In the genomic region with DNA sequence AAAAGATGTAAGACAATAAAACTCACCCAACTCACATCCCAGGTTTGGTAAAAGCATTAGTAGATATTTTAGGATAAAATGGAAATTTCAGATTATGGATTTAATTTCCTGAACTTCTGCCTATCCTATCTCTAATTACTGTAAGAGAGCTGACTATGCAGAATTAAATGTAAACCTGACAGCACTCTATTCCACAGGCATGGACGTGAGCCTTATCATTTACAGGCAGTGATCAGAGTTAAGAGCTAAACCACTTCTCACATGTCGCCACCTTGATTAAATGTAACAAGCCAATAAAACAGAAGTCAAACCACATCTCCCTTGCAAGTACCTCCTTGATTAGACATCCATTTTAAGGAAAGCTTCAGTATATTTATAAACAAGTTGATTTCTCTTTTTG, we compare ENCODE assay signal across 1 cellular context.
TF ChIP-seq lines count a peak whose summit lies in the region.

No MANE protein-coding gene starts in this region.

TF ChIP-seq in WTC11, 78 proteins besides CTCF, POLR2A, EP300 and RAD21 (continued from another document):
- TF ChIP-seq, protein P1, sequence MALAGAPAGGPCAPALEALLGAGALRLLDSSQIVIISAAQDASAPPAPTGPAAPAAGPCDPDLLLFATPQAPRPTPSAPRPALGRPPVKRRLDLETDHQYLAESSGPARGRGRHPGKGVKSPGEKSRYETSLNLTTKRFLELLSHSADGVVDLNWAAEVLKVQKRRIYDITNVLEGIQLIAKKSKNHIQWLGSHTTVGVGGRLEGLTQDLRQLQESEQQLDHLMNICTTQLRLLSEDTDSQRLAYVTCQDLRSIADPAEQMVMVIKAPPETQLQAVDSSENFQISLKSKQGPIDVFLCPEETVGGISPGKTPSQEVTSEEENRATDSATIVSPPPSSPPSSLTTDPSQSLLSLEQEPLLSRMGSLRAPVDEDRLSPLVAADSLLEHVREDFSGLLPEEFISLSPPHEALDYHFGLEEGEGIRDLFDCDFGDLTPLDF (CRISPR knock-in tag; IDR thresholded peaks at IDR 0.05) = no peak
- TF ChIP-seq, protein P2, sequence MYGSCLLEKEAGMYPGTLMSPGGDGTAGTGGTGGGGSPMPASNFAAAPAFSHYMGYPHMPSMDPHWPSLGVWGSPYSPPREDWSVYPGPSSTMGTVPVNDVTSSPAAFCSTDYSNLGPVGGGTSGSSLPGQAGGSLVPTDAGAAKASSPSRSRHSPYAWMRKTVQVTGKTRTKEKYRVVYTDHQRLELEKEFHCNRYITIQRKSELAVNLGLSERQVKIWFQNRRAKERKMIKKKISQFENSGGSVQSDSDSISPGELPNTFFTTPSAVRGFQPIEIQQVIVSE (CRISPR knock-in tag; IDR thresholded peaks at IDR 0.05; ENCODE audit: borderline replicate concordance) = no peak
- TF ChIP-seq ZNF396 (CRISPR knock-in tag; IDR thresholded peaks at IDR 0.05; ENCODE audit: borderline replicate concordance) (no peak), ESRRA (CRISPR knock-in tag; IDR thresholded peaks at IDR 0.05; ENCODE audit: borderline replicate concordance) (no peak), NFATC4 (CRISPR knock-in tag; IDR thresholded peaks at IDR 0.05) (no peak), ZNF232 (CRISPR knock-in tag; IDR thresholded peaks at IDR 0.05) (no peak), ZNF671 (CRISPR knock-in tag; IDR thresholded peaks at IDR 0.05) (no peak), JUN (CRISPR knock-in tag; IDR thresholded peaks at IDR 0.05) (no peak)
- TF ChIP-seq, protein P3, sequence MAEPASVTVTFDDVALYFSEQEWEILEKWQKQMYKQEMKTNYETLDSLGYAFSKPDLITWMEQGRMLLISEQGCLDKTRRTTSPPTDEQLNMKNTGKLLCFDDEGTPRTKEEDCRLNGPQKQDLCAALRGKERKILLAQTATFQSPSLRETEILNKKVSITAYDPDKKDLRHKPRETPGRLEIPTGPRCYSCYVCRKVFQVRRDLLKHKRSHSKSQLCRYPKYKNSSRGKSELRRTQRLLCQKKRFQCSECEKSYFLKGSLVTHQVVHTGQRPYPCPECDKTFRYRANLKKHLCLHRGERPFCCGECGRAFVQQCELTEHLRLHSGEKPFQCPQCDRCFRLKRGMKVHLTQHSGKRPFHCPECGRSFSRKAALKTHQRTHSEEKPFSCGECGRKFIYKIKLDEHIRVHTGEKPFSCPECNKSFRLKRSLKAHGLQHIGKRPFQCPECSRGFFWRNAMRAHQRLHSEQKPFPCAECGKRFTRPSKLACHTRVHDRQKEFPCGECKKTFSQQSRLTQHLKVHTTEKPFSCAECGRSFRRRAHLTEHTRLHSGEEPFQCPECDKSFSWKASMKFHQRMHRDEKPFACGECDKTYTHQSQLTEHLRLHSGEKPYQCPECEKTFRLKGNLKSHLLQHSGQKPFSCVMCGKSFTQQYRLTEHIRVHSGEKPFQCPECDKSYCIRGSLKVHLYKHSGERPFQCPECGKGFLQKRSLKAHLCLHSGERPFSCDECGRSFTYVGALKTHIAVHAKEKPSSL (CRISPR knock-in tag; conservative IDR thresholded peaks at IDR 0.05) = no peak
- TF ChIP-seq, protein P4, sequence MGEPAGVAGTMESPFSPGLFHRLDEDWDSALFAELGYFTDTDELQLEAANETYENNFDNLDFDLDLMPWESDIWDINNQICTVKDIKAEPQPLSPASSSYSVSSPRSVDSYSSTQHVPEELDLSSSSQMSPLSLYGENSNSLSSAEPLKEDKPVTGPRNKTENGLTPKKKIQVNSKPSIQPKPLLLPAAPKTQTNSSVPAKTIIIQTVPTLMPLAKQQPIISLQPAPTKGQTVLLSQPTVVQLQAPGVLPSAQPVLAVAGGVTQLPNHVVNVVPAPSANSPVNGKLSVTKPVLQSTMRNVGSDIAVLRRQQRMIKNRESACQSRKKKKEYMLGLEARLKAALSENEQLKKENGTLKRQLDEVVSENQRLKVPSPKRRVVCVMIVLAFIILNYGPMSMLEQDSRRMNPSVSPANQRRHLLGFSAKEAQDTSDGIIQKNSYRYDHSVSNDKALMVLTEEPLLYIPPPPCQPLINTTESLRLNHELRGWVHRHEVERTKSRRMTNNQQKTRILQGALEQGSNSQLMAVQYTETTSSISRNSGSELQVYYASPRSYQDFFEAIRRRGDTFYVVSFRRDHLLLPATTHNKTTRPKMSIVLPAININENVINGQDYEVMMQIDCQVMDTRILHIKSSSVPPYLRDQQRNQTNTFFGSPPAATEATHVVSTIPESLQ (CRISPR knock-in tag; IDR thresholded peaks at IDR 0.05) = no peak
- TF ChIP-seq, protein P5, sequence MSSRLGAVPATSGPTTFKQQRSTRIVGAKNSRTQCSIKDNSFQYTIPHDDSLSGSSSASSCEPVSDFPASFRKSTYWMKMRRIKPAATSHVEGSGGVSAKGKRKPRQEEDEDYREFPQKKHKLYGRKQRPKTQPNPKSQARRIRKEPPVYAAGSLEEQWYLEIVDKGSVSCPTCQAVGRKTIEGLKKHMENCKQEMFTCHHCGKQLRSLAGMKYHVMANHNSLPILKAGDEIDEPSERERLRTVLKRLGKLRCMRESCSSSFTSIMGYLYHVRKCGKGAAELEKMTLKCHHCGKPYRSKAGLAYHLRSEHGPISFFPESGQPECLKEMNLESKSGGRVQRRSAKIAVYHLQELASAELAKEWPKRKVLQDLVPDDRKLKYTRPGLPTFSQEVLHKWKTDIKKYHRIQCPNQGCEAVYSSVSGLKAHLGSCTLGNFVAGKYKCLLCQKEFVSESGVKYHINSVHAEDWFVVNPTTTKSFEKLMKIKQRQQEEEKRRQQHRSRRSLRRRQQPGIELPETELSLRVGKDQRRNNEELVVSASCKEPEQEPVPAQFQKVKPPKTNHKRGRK (CRISPR knock-in tag; IDR thresholded peaks at IDR 0.05; ENCODE audit: borderline replicate concordance) = no peak
- TF ChIP-seq, protein P6, sequence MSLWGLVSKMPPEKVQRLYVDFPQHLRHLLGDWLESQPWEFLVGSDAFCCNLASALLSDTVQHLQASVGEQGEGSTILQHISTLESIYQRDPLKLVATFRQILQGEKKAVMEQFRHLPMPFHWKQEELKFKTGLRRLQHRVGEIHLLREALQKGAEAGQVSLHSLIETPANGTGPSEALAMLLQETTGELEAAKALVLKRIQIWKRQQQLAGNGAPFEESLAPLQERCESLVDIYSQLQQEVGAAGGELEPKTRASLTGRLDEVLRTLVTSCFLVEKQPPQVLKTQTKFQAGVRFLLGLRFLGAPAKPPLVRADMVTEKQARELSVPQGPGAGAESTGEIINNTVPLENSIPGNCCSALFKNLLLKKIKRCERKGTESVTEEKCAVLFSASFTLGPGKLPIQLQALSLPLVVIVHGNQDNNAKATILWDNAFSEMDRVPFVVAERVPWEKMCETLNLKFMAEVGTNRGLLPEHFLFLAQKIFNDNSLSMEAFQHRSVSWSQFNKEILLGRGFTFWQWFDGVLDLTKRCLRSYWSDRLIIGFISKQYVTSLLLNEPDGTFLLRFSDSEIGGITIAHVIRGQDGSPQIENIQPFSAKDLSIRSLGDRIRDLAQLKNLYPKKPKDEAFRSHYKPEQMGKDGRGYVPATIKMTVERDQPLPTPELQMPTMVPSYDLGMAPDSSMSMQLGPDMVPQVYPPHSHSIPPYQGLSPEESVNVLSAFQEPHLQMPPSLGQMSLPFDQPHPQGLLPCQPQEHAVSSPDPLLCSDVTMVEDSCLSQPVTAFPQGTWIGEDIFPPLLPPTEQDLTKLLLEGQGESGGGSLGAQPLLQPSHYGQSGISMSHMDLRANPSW (CRISPR knock-in tag; conservative IDR thresholded peaks at IDR 0.05; ENCODE audit: low read depth) = no peak
